In the genomic region with DNA sequence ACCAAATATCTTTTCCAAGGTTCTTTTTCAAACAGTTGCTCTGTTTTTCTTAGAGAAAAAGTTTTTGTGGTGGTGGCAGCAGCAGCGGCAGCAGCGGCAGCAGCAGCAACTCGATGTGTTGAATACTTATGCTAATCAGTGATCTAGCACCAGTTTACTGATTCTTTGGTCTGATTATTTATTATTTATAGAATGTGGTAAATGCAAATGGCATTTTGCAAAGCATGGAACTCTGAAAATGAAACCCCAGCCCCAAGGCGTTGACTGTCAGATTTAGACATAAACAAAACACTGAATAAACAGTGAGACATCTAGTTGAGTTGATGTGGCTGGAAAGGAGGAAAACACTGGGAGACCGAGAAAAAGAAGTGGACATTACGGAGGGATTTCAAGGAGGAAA, we compare ENCODE assay signal across 10 cellular contexts.
DNase-seq lines count a peak whose midpoint lies in the region; ATAC-seq and TF ChIP-seq lines count a peak whose summit lies in the region.
"Had no signal": no experiment of that assay in that cellular context is flagged by ENCODE, and none has a peak within 500 bp of the region (broad histone marks: within the 10 kb centered on the region; RNA-seq: fewer than 3 reads in every experiment).

No MANE protein-coding gene starts in this region.

- H2AFZ ChIP-seq in fibroblast of lung (ENCODE audit: low read length) = no peak overlapping the region

- TF ChIP-seq CTCF in fibroblast of lung (conservative IDR thresholded peaks at IDR 0.05 in 1 of 2, IDR thresholded peaks at IDR 0.05 in 1 of 2; ENCODE audit: low read depth in 1 of 2, low read length in 2 of 2) (no peak), ascending aorta (IDR thresholded peaks at IDR 0.05) (no peak)

- H3K36me3 ChIP-seq in fibroblast of lung (ENCODE audit: control insufficient read depth, insufficient read depth, low read length) = no peaks in the 10 kb centered on the region
- no peaks in the 10 kb centered on the region for H3K36me3 ChIP-seq in ascending aorta

- H3K4me1 ChIP-seq in fibroblast of lung (ENCODE audit: control insufficient read depth, extremely low read depth, insufficient read depth, low read length) (peaks cover 2% of the 10 kb centered on the region), ascending aorta (no peaks in the 10 kb centered on the region)

- no peaks in the 10 kb centered on the region for H3K79me2 ChIP-seq in fibroblast of lung (ENCODE audit: control insufficient read depth, insufficient read depth, low read length)

- H3K4me2 ChIP-seq in fibroblast of lung (ENCODE audit: extremely low read depth, insufficient read depth, low read length) = peak overlapping the region; percentile 65

- H3K9me3 ChIP-seq in fibroblast of lung (ENCODE audit: control insufficient read depth, insufficient read depth, low read depth, low read length) (no peaks in the 10 kb centered on the region), ascending aorta (no peaks in the 10 kb centered on the region)

- DNase-seq in ELR (ENCODE audit: low read depth) (peak; percentile 15), fibroblast of lung (ENCODE audit: low read depth in 2 of 2) (peak in 1 of 2 donors; percentile 37), glomerular visceral epithelial cell (ENCODE audit: extremely low spot score) (no peak), middle frontal gyrus (ENCODE audit: extremely low spot score, low spot score) (no peak), ascending aorta (ENCODE audit: low spot score in 2 of 2) (no peak)
- DNase-seq in effector CD4-positive, alpha-beta T cell = no peak
- DNase-seq: activated CD4-positive, alpha-beta T cell treated with anti-CD3 and anti-CD28 coated beads, Interleukin-2, amount 10 ng/mL, durations not matched to agents 24 days and 14 days; NCI-H446 treated with DMSO at 0.1 percent for 48 hours had no signal

- H3K27ac ChIP-seq in fibroblast of lung (ENCODE audit: insufficient read depth, low read length) (no peak overlapping the region), ascending aorta (no peak overlapping the region)

- H4K20me1 ChIP-seq in fibroblast of lung (ENCODE audit: control insufficient read depth, extremely low read depth, insufficient read depth, low read length) = no peaks in the 10 kb centered on the region

- H3K9ac ChIP-seq in fibroblast of lung (ENCODE audit: insufficient read depth, low read length) = no peak overlapping the region

- intact Hi-C loops in ascending aorta (cut with DNase I) = no loop called here

- no peaks in the 10 kb centered on the region for H3K27me3 ChIP-seq in fibroblast of lung (ENCODE audit: control insufficient read depth, insufficient read depth, low read length)
- no peaks in the 10 kb centered on the region for H3K27me3 ChIP-seq in ascending aorta

- H3K4me3 ChIP-seq in fibroblast of lung (replicated peaks in 1 of 4; ENCODE audit: control extremely low read depth in 1 of 4, insufficient read depth in 1 of 4, low read depth in 3 of 4, low read length in 4 of 4) = peak overlapping the region in 2 of 4 experiments; percentile 27 to 37
- no peak overlapping the region for H3K4me3 ChIP-seq in ascending aorta

- ATAC-seq in GM21390 (IDR thresholded peaks at IDR 0.05; ENCODE audit: unreplicated experiment) = peak; percentile 93
- peak; percentile 75 for ATAC-seq in HG03108 (IDR thresholded peaks at IDR 0.05; ENCODE audit: unreplicated experiment)
